Comparison of ENCODE assay signal across 27 cellular contexts in the genomic region with DNA sequence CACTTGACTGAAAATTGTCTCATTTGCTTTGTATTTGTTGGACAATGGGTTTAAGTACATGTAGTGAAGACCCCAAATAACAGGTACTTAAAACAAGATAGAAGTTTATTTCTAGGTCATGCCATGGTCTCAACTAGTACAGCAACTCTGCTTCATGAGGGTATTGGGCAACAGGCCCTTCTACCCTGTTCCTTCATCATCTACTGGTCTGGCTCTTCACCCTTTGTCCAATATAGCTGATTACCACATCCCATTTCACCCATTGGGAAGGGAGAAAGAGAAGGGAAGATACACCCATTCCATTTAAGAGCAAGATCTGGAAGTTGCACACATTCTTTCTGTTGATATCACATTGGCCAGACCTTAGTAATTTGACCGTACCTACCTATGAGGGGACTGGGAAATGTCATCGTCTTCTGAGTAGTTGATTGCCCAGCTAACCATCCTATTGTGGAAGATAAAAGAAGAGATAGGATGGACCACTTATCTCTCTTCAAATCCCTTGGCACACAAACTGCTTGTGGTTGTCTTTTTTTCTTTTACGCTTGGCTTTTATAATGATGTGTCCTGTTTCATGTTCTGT.
"Had no signal": no experiment of that assay in that cellular context is flagged by ENCODE, and none has a peak within 500 bp of the region (broad histone marks: within the 10 kb centered on the region; RNA-seq: fewer than 3 reads in every experiment).

No MANE protein-coding gene starts in this region.

- H3K27ac Mint-ChIP-seq: activated naive CD8-positive, alpha-beta T cell treated with anti-CD3 and anti-CD28 coated beads, Interleukin-2, amount 10 ng/mL, durations not matched to agents 7 days and 5 days; activated T-cell treated with anti-CD3 and anti-CD28 coated beads, Interleukin-2, amount 50 U/mL, for 72 hours; endodermal cell; stimulated activated effector memory CD8-positive, alpha-beta T cell treated with anti-CD3 and anti-CD28 coated beads, Interleukin-12 subunit alpha, Interleukin-12 subunit beta, amount 100 ng/mL, for 72 hours had no signal

- DNase-seq: activated CD4-positive, alpha-beta T cell treated with anti-CD3 and anti-CD28 coated beads for 4 hours; activated CD4-positive, alpha-beta T cell treated with anti-CD3 and anti-CD28 coated beads, Interleukin-2, amount 50 U/mL, for 4 hours; activated effector memory CD4-positive, alpha-beta T cell treated with Interleukin-2 at 50 U/mL for 16 hours; activated naive CD4-positive, alpha-beta T cell treated with Interleukin-2 at 50 U/mL for 16 hours; activated naive CD8-positive, alpha-beta T cell treated with anti-CD3 and anti-CD28 coated beads, Interleukin-2, amount 10 ng/mL, durations not matched to agents 7 days and 5 days; activated T-cell treated with anti-CD3 and anti-CD28 coated beads for 4 hours; activated T-cell treated with anti-CD3 and anti-CD28 coated beads, Interleukin-2, amount 50 U/mL, for 72 hours; amniotic stem cell; brain microvascular endothelial cell; caudate nucleus; endodermal cell; foreskin fibroblast; head of caudate nucleus; hippocampal formation; kidney; ovary; retina; sigmoid colon; small intestine; stimulated activated CD4-positive, alpha-beta T cell treated with anti-CD3 and anti-CD28 coated beads, Interleukin-4, amount 100 ng/mL, for 24 hours; stimulated activated naive CD8-positive, alpha-beta T cell treated with anti-CD3 and anti-CD28 coated beads, Interleukin-15, amount 100 ng/mL, for 72 hours; thyroid gland had no signal

- H3K4me3 Mint-ChIP-seq: activated naive CD8-positive, alpha-beta T cell treated with anti-CD3 and anti-CD28 coated beads, Interleukin-2, amount 10 ng/mL, durations not matched to agents 7 days and 5 days; activated T-cell treated with anti-CD3 and anti-CD28 coated beads, Interleukin-2, amount 50 U/mL, for 72 hours; endodermal cell; nephron; stimulated activated effector memory CD8-positive, alpha-beta T cell treated with anti-CD3 and anti-CD28 coated beads, Interleukin-12 subunit alpha, Interleukin-12 subunit beta, amount 100 ng/mL, for 72 hours; stimulated activated naive CD8-positive, alpha-beta T cell treated with anti-CD3 and anti-CD28 coated beads, Interleukin-15, amount 100 ng/mL, for 72 hours had no signal

- H3K4me1 ChIP-seq: prostate gland had no signal

- H3K36me3 ChIP-seq: brain microvascular endothelial cell, ovary, prostate gland, sigmoid colon, thyroid gland had no signal

- H3K36me3 Mint-ChIP-seq: stimulated activated effector memory CD8-positive, alpha-beta T cell treated with anti-CD3 and anti-CD28 coated beads, Interleukin-12 subunit alpha, Interleukin-12 subunit beta, amount 100 ng/mL, for 72 hours had no signal

- H3K27ac ChIP-seq: brain microvascular endothelial cell, ovary, prostate gland, sigmoid colon, thyroid gland, VCaP had no signal

- H3K4me3 ChIP-seq: ovary, prostate gland, sigmoid colon, thyroid gland had no signal

- H3K4me1 Mint-ChIP-seq: activated naive CD8-positive, alpha-beta T cell treated with anti-CD3 and anti-CD28 coated beads, Interleukin-2, amount 10 ng/mL, durations not matched to agents 7 days and 5 days; stimulated activated effector memory CD8-positive, alpha-beta T cell treated with anti-CD3 and anti-CD28 coated beads, Interleukin-12 subunit alpha, Interleukin-12 subunit beta, amount 100 ng/mL, for 72 hours had no signal

- ATAC-seq: activated T-cell treated with anti-CD3 and anti-CD28 coated beads, Interleukin-2, amount 50 U/mL, for 72 hours; esophagus mucosa; stimulated activated effector memory CD8-positive, alpha-beta T cell treated with anti-CD3 and anti-CD28 coated beads, Interleukin-12 subunit alpha, Interleukin-12 subunit beta, amount 100 ng/mL, for 72 hours; stimulated activated naive CD8-positive, alpha-beta T cell treated with anti-CD3 and anti-CD28 coated beads, Interleukin-15, amount 100 ng/mL, for 72 hours had no signal

- H3K9me3 Mint-ChIP-seq: activated naive CD8-positive, alpha-beta T cell treated with anti-CD3 and anti-CD28 coated beads, Interleukin-2, amount 10 ng/mL, durations not matched to agents 7 days and 5 days; activated T-cell treated with anti-CD3 and anti-CD28 coated beads, Interleukin-2, amount 50 U/mL, for 72 hours; endodermal cell; nephron; stimulated activated effector memory CD8-positive, alpha-beta T cell treated with anti-CD3 and anti-CD28 coated beads, Interleukin-12 subunit alpha, Interleukin-12 subunit beta, amount 100 ng/mL, for 72 hours; stimulated activated naive CD8-positive, alpha-beta T cell treated with anti-CD3 and anti-CD28 coated beads, Interleukin-15, amount 100 ng/mL, for 72 hours had no signal

- H3K27me3 Mint-ChIP-seq: activated naive CD8-positive, alpha-beta T cell treated with anti-CD3 and anti-CD28 coated beads, Interleukin-2, amount 10 ng/mL, durations not matched to agents 7 days and 5 days; stimulated activated naive CD8-positive, alpha-beta T cell treated with anti-CD3 and anti-CD28 coated beads, Interleukin-15, amount 100 ng/mL, for 72 hours had no signal

- H3K9me3 ChIP-seq: ovary, prostate gland, sigmoid colon, thyroid gland had no signal
